ENCODE assay signal across 1 cellular context in genomic region chr12:12899530-12900380, GRCh38.
TF ChIP-seq lines count a peak whose summit lies in the region.

No MANE protein-coding gene starts in this region.

TF ChIP-seq in GM23338, 12 proteins besides CTCF, POLR2A, EP300 and RAD21 (continued from another document):
- TF ChIP-seq NANOG (IDR thresholded peaks at IDR 0.05; ENCODE audit: borderline replicate concordance) (no peak), ETS1 (IDR thresholded peaks at IDR 0.05) (no peak), EZH2phosphoT487 (IDR thresholded peaks at IDR 0.05; ENCODE audit: unreplicated experiment) (no peak), JUNB (IDR thresholded peaks at IDR 0.05; ENCODE audit: unreplicated experiment) (no peak)
- TF ChIP-seq, protein P1, sequence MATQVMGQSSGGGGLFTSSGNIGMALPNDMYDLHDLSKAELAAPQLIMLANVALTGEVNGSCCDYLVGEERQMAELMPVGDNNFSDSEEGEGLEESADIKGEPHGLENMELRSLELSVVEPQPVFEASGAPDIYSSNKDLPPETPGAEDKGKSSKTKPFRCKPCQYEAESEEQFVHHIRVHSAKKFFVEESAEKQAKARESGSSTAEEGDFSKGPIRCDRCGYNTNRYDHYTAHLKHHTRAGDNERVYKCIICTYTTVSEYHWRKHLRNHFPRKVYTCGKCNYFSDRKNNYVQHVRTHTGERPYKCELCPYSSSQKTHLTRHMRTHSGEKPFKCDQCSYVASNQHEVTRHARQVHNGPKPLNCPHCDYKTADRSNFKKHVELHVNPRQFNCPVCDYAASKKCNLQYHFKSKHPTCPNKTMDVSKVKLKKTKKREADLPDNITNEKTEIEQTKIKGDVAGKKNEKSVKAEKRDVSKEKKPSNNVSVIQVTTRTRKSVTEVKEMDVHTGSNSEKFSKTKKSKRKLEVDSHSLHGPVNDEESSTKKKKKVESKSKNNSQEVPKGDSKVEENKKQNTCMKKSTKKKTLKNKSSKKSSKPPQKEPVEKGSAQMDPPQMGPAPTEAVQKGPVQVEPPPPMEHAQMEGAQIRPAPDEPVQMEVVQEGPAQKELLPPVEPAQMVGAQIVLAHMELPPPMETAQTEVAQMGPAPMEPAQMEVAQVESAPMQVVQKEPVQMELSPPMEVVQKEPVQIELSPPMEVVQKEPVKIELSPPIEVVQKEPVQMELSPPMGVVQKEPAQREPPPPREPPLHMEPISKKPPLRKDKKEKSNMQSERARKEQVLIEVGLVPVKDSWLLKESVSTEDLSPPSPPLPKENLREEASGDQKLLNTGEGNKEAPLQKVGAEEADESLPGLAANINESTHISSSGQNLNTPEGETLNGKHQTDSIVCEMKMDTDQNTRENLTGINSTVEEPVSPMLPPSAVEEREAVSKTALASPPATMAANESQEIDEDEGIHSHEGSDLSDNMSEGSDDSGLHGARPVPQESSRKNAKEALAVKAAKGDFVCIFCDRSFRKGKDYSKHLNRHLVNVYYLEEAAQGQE (IDR thresholded peaks at IDR 0.05; ENCODE audit: unreplicated experiment), result no peak
